ENCODE assay signal across 1 cellular context in the genomic region with DNA sequence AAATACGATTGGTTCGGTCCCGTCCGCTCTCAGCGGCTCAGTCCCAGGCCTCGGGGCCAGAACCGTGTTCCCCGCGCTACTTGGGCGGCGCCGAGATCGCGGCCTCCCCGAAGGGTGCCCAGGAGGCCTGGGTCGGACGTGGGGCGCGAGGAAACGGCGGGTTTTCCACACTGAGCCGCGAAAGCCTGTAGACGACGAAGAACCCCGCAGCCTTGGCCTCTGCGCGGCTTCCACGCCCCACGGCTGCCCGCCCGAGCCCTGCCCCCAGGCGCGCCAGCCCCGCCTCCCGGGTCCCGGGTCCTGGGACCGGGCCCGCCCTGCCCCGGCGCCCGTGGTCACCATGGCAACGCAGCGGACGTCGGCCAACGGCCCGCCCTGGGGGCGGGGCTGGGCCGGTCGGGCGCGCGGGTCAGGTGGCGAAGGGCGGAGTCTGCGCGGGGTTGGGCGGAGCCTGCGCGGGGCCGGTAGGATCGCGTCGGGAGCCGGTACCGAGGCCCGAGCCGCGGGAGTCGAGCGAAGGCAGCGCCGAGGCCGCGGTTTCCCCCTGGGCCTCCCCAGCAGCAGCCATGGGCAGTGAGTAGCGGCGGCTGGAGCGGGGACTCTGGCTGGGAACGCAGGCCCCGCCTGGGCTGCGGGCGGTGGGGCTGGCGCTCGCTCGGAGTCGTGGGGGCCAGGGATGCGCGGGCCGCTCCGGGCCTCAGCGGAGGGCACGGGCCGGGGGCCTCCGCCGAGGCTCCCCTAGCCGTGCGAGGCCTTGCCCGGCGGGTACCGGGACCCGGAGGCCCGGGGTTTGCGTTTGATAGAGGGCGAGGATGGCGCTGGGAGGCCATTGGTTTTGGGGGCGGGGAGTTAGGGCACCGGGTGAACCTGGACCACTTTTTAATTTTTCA.
A peak's percentile ranks its signal among the peaks of the same experiment; 100 is the strongest.
TF ChIP-seq lines count a peak whose summit lies in the region.

A gene (plus strand): TSS at position 456 of the 890 bp plus-strand sequence. CDS start 111 bp downstream, at position 567.

TF ChIP-seq in HepG2, 621 proteins besides CTCF, POLR2A, EP300 and RAD21 (continued from another document and continues in another):
- TF ChIP-seq, protein P1, sequence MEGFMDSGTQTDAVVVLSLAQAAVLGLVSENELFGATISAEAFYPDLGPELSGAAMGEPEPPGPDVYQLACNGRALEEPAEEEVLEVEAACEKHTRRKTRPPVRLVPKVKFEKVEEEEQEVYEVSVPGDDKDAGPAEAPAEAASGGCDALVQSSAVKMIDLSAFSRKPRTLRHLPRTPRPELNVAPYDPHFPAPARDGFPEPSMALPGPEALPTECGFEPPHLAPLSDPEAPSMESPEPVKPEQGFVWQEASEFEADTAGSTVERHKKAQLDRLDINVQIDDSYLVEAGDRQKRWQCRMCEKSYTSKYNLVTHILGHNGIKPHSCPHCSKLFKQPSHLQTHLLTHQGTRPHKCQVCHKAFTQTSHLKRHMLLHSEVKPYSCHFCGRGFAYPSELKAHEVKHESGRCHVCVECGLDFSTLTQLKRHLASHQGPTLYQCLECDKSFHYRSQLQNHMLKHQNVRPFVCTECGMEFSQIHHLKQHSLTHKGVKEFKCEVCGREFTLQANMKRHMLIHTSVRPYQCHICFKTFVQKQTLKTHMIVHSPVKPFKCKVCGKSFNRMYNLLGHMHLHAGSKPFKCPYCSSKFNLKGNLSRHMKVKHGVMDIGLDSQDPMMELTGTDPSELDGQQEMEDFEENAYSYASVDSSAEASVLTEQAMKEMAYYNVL (CRISPR knock-in tag; IDR thresholded peaks at IDR 0.05; ENCODE audit: borderline replicate concordance): no peak
- TF ChIP-seq ZNF451 (CRISPR knock-in tag; IDR thresholded peaks at IDR 0.05) (0 out of 2 replicates have a peak, but pooled peaks have one; percentile 38), ZSCAN29 (CRISPR knock-in tag; conservative IDR thresholded peaks at IDR 0.05) (no peak), NR2F6 (IDR thresholded peaks at IDR 0.05) (no peak), NR2F6 (CRISPR knock-in tag; IDR thresholded peaks at IDR 0.05) (0 out of 2 replicates have a peak, but pooled peaks have one; percentile 19), ZNF878 (CRISPR knock-in tag; IDR thresholded peaks at IDR 0.05) (no peak), HNRNPLL (IDR thresholded peaks at IDR 0.05; ENCODE audit: low read depth, low read length, poor library complexity, severe bottlenecking) (peak; percentile 80), CBFB (CRISPR knock-in tag; IDR thresholded peaks at IDR 0.05) (no peak), DMAP1 (CRISPR knock-in tag; IDR thresholded peaks at IDR 0.05) (no peak; the same call in 1 of the 2 replicates), ZKSCAN1 (IDR thresholded peaks at IDR 0.05; ENCODE audit: low read length) (no peak), SAFB2 (CRISPR knock-in tag; IDR thresholded peaks at IDR 0.05; ENCODE audit: borderline replicate concordance, low read depth) (no peak), IRF2 (CRISPR knock-in tag; IDR thresholded peaks at IDR 0.05) (no peak; the same call in 1 of the 2 replicates), NPAS2 (CRISPR knock-in tag; IDR thresholded peaks at IDR 0.05; ENCODE audit: borderline replicate concordance) (no peak), ZNF577 (CRISPR knock-in tag; IDR thresholded peaks at IDR 0.05; ENCODE audit: borderline replicate concordance, low read depth) (no peak), CHD2 (IDR thresholded peaks at IDR 0.05; ENCODE audit: low read depth, low read length) (no peak), ZNF850 (CRISPR knock-in tag; conservative IDR thresholded peaks at IDR 0.05) (no peak), XRCC5 (optimal IDR thresholded peaks at IDR 0.05; ENCODE audit: low read length) (no peak), RXRA (CRISPR knock-in tag; IDR thresholded peaks at IDR 0.05) (no peak), ZNF629 (CRISPR knock-in tag; conservative IDR thresholded peaks at IDR 0.05) (no peak), FOXP1 (IDR thresholded peaks at IDR 0.05) (no peak), FOXP1 (CRISPR knock-in tag; IDR thresholded peaks at IDR 0.05) (no peak), ZNF329 (CRISPR knock-in tag; IDR thresholded peaks at IDR 0.05; ENCODE audit: low read depth) (0 out of 2 replicates have a peak, but pooled peaks have one; percentile 22), CEBPB (IDR thresholded peaks at IDR 0.05; ENCODE audit: borderline replicate concordance, low read depth, low read length) (no peak), SOX6 (IDR thresholded peaks at IDR 0.05) (no peak), SOX6 (CRISPR knock-in tag; IDR thresholded peaks at IDR 0.05) (peak; percentile 40; the same call in 1 of the 2 replicates), MED13 (CRISPR knock-in tag; IDR thresholded peaks at IDR 0.05) (0 out of 2 replicates have a peak, but pooled peaks have one; percentile 44), CREM (IDR thresholded peaks at IDR 0.05) (no peak), CREM (CRISPR knock-in tag; IDR thresholded peaks at IDR 0.05) (no peak), ZFP36 (IDR thresholded peaks at IDR 0.05; ENCODE audit: borderline replicate concordance, low read depth, low read length, partially characterized antibody) (no peak), GTF2F1 (IDR thresholded peaks at IDR 0.05; ENCODE audit: low read length) (no peak), MED1 (CRISPR knock-in tag; IDR thresholded peaks at IDR 0.05) (peak; percentile 65; the same call in 1 of the 2 replicates), NKX3-1 (CRISPR knock-in tag; IDR thresholded peaks at IDR 0.05) (no peak), ZNF333 (CRISPR knock-in tag; IDR thresholded peaks at IDR 0.05; ENCODE audit: borderline replicate concordance) (peak; percentile 69; the same call in 1 of the 2 replicates), PITX1 (CRISPR knock-in tag; IDR thresholded peaks at IDR 0.05) (no peak), KMT2B (CRISPR knock-in tag; IDR thresholded peaks at IDR 0.05) (peak; percentile 43; the same call in 1 of the 2 replicates), SALL1 (CRISPR knock-in tag; IDR thresholded peaks at IDR 0.05) (peak; percentile 71), ZNF678 (CRISPR knock-in tag; IDR thresholded peaks at IDR 0.05) (no peak), ZNF709 (CRISPR knock-in tag; IDR thresholded peaks at IDR 0.05) (peak; percentile 65), ZNF720 (CRISPR knock-in tag; IDR thresholded peaks at IDR 0.05) (no peak), ZNF572 (CRISPR knock-in tag; IDR thresholded peaks at IDR 0.05) (no peak), ZNF790 (CRISPR knock-in tag; IDR thresholded peaks at IDR 0.05; ENCODE audit: borderline replicate concordance) (0 out of 2 replicates have a peak, but pooled peaks have one; percentile 8), TCF12 (IDR thresholded peaks at IDR 0.05) (no peak), TCF12 (CRISPR knock-in tag; IDR thresholded peaks at IDR 0.05) (no peak)
- TF ChIP-seq, protein P2, sequence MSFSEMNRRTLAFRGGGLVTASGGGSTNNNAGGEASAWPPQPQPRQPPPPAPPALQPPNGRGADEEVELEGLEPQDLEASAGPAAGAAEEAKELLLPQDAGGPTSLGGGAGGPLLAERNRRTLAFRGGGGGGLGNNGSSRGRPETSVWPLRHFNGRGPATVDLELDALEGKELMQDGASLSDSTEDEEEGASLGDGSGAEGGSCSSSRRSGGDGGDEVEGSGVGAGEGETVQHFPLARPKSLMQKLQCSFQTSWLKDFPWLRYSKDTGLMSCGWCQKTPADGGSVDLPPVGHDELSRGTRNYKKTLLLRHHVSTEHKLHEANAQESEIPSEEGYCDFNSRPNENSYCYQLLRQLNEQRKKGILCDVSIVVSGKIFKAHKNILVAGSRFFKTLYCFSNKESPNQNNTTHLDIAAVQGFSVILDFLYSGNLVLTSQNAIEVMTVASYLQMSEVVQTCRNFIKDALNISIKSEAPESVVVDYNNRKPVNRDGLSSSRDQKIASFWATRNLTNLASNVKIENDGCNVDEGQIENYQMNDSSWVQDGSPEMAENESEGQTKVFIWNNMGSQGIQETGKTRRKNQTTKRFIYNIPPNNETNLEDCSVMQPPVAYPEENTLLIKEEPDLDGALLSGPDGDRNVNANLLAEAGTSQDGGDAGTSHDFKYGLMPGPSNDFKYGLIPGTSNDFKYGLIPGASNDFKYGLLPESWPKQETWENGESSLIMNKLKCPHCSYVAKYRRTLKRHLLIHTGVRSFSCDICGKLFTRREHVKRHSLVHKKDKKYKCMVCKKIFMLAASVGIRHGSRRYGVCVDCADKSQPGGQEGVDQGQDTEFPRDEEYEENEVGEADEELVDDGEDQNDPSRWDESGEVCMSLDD (CRISPR knock-in tag; IDR thresholded peaks at IDR 0.05; ENCODE audit: borderline replicate concordance): no peak
- TF ChIP-seq, protein P3, sequence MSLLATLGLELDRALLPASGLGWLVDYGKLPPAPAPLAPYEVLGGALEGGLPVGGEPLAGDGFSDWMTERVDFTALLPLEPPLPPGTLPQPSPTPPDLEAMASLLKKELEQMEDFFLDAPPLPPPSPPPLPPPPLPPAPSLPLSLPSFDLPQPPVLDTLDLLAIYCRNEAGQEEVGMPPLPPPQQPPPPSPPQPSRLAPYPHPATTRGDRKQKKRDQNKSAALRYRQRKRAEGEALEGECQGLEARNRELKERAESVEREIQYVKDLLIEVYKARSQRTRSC (CRISPR knock-in tag; IDR thresholded peaks at IDR 0.05; ENCODE audit: low read depth): no peak
- TF ChIP-seq, protein P4, sequence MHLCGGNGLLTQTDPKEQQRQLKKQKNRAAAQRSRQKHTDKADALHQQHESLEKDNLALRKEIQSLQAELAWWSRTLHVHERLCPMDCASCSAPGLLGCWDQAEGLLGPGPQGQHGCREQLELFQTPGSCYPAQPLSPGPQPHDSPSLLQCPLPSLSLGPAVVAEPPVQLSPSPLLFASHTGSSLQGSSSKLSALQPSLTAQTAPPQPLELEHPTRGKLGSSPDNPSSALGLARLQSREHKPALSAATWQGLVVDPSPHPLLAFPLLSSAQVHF (CRISPR knock-in tag; IDR thresholded peaks at IDR 0.05): no peak
- TF ChIP-seq, protein P5, sequence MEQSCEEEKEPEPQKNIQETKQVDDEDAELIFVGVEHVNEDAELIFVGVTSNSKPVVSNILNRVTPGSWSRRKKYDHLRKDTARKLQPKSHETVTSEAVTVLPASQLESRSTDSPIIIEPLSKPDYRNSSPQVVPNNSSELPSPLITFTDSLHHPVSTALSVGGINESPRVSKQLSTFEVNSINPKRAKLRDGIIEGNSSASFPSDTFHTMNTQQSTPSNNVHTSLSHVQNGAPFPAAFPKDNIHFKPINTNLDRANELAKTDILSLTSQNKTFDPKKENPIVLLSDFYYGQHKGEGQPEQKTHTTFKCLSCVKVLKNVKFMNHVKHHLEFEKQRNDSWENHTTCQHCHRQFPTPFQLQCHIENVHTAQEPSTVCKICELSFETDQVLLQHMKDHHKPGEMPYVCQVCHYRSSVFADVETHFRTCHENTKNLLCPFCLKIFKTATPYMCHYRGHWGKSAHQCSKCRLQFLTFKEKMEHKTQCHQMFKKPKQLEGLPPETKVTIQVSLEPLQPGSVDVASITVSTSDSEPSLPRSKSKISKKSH (CRISPR knock-in tag; IDR thresholded peaks at IDR 0.05; ENCODE audit: borderline replicate concordance): no peak; the same call in 1 of the 2 replicates
- TF ChIP-seq, protein P6, sequence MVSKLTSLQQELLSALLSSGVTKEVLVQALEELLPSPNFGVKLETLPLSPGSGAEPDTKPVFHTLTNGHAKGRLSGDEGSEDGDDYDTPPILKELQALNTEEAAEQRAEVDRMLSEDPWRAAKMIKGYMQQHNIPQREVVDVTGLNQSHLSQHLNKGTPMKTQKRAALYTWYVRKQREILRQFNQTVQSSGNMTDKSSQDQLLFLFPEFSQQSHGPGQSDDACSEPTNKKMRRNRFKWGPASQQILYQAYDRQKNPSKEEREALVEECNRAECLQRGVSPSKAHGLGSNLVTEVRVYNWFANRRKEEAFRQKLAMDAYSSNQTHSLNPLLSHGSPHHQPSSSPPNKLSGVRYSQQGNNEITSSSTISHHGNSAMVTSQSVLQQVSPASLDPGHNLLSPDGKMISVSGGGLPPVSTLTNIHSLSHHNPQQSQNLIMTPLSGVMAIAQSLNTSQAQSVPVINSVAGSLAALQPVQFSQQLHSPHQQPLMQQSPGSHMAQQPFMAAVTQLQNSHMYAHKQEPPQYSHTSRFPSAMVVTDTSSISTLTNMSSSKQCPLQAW (CRISPR knock-in tag; IDR thresholded peaks at IDR 0.05): no peak
- TF ChIP-seq, protein P7, sequence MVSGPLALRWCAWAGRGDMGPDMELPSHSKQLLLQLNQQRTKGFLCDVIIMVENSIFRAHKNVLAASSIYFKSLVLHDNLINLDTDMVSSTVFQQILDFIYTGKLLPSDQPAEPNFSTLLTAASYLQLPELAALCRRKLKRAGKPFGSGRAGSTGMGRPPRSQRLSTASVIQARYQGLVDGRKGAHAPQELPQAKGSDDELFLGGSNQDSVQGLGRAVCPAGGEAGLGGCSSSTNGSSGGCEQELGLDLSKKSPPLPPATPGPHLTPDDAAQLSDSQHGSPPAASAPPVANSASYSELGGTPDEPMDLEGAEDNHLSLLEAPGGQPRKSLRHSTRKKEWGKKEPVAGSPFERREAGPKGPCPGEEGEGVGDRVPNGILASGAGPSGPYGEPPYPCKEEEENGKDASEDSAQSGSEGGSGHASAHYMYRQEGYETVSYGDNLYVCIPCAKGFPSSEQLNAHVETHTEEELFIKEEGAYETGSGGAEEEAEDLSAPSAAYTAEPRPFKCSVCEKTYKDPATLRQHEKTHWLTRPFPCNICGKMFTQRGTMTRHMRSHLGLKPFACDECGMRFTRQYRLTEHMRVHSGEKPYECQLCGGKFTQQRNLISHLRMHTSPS (CRISPR knock-in tag; IDR thresholded peaks at IDR 0.05; ENCODE audit: low read depth): no peak
- TF ChIP-seq, protein P8, sequence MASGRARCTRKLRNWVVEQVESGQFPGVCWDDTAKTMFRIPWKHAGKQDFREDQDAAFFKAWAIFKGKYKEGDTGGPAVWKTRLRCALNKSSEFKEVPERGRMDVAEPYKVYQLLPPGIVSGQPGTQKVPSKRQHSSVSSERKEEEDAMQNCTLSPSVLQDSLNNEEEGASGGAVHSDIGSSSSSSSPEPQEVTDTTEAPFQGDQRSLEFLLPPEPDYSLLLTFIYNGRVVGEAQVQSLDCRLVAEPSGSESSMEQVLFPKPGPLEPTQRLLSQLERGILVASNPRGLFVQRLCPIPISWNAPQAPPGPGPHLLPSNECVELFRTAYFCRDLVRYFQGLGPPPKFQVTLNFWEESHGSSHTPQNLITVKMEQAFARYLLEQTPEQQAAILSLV (CRISPR knock-in tag; IDR thresholded peaks at IDR 0.05; ENCODE audit: borderline replicate concordance): 0 out of 2 replicates have a peak, but pooled peaks have one; percentile 21
- TF ChIP-seq, protein P9, sequence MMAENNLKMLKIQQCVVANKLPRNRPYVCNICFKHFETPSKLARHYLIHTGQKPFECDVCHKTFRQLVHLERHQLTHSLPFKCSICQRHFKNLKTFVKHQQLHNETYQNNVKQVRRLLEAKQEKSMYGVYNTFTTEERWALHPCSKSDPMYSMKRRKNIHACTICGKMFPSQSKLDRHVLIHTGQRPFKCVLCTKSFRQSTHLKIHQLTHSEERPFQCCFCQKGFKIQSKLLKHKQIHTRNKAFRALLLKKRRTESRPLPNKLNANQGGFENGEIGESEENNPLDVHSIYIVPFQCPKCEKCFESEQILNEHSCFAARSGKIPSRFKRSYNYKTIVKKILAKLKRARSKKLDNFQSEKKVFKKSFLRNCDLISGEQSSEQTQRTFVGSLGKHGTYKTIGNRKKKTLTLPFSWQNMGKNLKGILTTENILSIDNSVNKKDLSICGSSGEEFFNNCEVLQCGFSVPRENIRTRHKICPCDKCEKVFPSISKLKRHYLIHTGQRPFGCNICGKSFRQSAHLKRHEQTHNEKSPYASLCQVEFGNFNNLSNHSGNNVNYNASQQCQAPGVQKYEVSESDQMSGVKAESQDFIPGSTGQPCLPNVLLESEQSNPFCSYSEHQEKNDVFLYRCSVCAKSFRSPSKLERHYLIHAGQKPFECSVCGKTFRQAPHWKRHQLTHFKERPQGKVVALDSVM (CRISPR knock-in tag; IDR thresholded peaks at IDR 0.05): peak; percentile 35
